Comparison of ENCODE assay signal across 24 cellular contexts in genomic region chr16:35252356-35252936, GRCh38.
DNase-seq lines count a peak whose midpoint lies in the region; ATAC-seq, FAIRE-seq and TF ChIP-seq lines count a peak whose summit lies in the region.
"Had no signal": no experiment of that assay in that cellular context is flagged by ENCODE, and none has a peak within 500 bp of the region (broad histone marks: within the 10 kb centered on the region; RNA-seq: fewer than 3 reads in every experiment).

No MANE protein-coding gene starts in this region.

- no peaks in the 10 kb centered on the region for H3K27me3 ChIP-seq in smooth muscle cell (ENCODE audit: low read depth)
- H3K27me3 ChIP-seq: BE2C, gastrocnemius medialis, neutrophil, spleen had no signal

- H4K20me1 ChIP-seq in smooth muscle cell (ENCODE audit: low read depth) = no peaks in the 10 kb centered on the region

- no peak overlapping the region for H3K9ac ChIP-seq in smooth muscle cell (ENCODE audit: low read depth)

- H3K36me3 ChIP-seq in smooth muscle cell (ENCODE audit: low read depth) = no peaks in the 10 kb centered on the region
- H3K36me3 ChIP-seq: BE2C, gastrocnemius medialis, neutrophil, spleen had no signal

- H3F3A ChIP-seq in smooth muscle cell (ENCODE audit: low read depth) = no peaks in the 10 kb centered on the region

- no peak for TF ChIP-seq CTCF in smooth muscle cell (IDR thresholded peaks at IDR 0.05; ENCODE audit: borderline replicate concordance, insufficient read depth, poor library complexity, severe bottlenecking)

- H3K9me3 ChIP-seq in smooth muscle cell (replicated peaks; ENCODE audit: low read depth) = peaks cover 9% of the 10 kb centered on the region
- H3K9me3 ChIP-seq: BE2C, gastrocnemius medialis, neutrophil had no signal

- H3K4me2 ChIP-seq in smooth muscle cell = no peak overlapping the region

- no peaks in the 10 kb centered on the region for H3K4me1 ChIP-seq in smooth muscle cell (ENCODE audit: low read depth)
- H3K4me1 ChIP-seq: BE2C, gastrocnemius medialis, spleen had no signal

- peak; percentile 1 for DNase-seq in DMS53 (lab: John Stamatoyannopoulos, UW)
- no peak for DNase-seq in DMS53 treated with DMSO at 0.1 percent for 48 hours (lab: John Stamatoyannopoulos, UW; ENCODE audit: unreplicated experiment)
- DNase-seq in NCI-H1930 (lab: John Stamatoyannopoulos, UW) = peak; percentile 11 to 14
- peak; percentile 8 for DNase-seq in renal cortical epithelial cell (ENCODE audit: low read depth)
- no peak for DNase-seq in stimulated activated CD4-positive, alpha-beta T cell treated with anti-CD3 and anti-CD28 coated beads, Interleukin-4, amount 100 ng/mL, for 1 hour
- DNase-seq in smooth muscle cell (lab: John Stamatoyannopoulos, UW; ENCODE audit: unreplicated experiment) = no peak
- DNase-seq: 8988T; activated CD4-positive, CD25-positive, alpha-beta regulatory T cell; activated CD8-positive, alpha-beta memory T cell treated with anti-CD3 and anti-CD28 coated beads for 24 hours; activated T-cell treated with anti-CD3 and anti-CD28 coated beads, Interleukin-2, amount 50 U/mL, for 72 hours; BE2C; gastrocnemius medialis; NCI-H187 treated with DMSO at 0.1 percent for 48 hours; NCI-H446; NK-92 treated with Interleukin-12 subunit alpha and Interleukin-12 subunit beta, amount 100 ng/mL, for 24 hours; RPMI8226; spleen; stimulated activated CD4-positive, alpha-beta T cell treated with anti-CD3 and anti-CD28 coated beads, Interleukin-4, amount 100 ng/mL, for 4 hours had no signal

- no peak overlapping the region for H3K27ac ChIP-seq in smooth muscle cell (ENCODE audit: low read depth)
- H3K27ac ChIP-seq: coronary artery, gastrocnemius medialis, neutrophil, spleen had no signal

- no peak for ATAC-seq in HG03280 (IDR thresholded peaks at IDR 0.05; ENCODE audit: unreplicated experiment)
- ATAC-seq: activated T-cell treated with anti-CD3 and anti-CD28 coated beads, Interleukin-2, amount 50 U/mL, for 72 hours; gastrocnemius medialis; SK-N-SH treated with all-trans-retinoic acid at 6 μM for 48 hours had no signal

- WGBS in smooth muscle cell (ENCODE audit: low lambda C conversion rate) = 79% methylated on average over 4 of the region's 4 CpGs

- peak; percentile 41 for FAIRE-seq in colon (lab: Jason Lieb, UNC)

- no peak overlapping the region for H2AFZ ChIP-seq in smooth muscle cell (ENCODE audit: low read depth)

- no peaks in the 10 kb centered on the region for H3K79me2 ChIP-seq in smooth muscle cell (ENCODE audit: low read depth)

- no peak overlapping the region for H3K4me3 ChIP-seq in smooth muscle cell
- H3K4me3 ChIP-seq: coronary artery, gastrocnemius medialis, lung, spleen had no signal

Comparison
In these comparisons a context has a peak if more than half of its experiments do, and no peak if none do; other contexts are left out.
1. DNase-seq: peak in DMS53 (single experiment), NCI-H1930 (2 of 2) and renal cortical epithelial cell (single experiment); none in DMS53 treated with DMSO at 0.1 percent for 48 hours (single experiment), stimulated activated CD4-positive, alpha-beta T cell treated with anti-CD3 and anti-CD28 coated beads, Interleukin-4, amount 100 ng/mL, for 1 hour (single experiment) and smooth muscle cell (single experiment).